Comparison of ENCODE assay signal across 10 cellular contexts in the genomic region with DNA sequence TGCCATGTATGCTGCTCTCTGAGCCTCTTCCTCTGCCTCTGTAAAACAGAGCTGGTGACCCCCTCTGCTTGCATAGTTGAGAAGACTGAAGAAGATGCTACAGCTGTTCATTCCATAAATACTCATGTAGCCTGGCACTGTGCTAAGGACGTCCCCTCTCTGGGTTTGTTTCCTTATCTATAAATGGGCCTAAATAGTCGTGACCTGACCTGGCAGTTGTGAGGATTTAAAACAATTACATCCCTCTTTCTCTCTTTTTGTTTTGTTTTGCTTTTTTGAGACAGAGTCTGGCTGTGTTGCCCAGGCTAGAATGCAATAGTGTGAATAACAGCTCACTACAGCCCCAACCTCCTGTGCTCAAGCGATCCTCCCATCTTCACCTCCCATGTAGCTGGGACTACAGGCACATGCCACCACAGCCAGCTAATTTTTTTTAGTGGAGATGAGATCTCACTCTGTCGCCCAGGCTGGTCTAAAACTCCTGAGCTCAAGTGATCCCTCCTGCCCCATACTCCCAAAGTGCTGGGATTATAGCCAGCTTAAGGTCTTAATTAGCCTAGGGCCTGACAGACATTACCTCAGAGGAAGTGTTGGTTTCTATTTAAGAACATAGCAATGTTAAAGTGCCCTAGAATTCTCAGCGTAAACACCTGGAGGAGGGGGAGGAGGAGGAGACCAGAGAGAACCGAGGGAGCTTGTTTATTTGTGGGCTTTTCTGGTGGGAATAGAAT.
"Had no signal": no experiment of that assay in that cellular context is flagged by ENCODE, and none has a peak within 500 bp of the region (broad histone marks: within the 10 kb centered on the region; RNA-seq: fewer than 3 reads in every experiment).

No MANE protein-coding gene starts in this region.

- H3K4me3 ChIP-seq: breast epithelium, esophagus muscularis mucosa, left lung, ovary had no signal

- H3K27ac ChIP-seq: breast epithelium, esophagus muscularis mucosa, left lung, ovary had no signal

- H3K27me3 ChIP-seq: breast epithelium, esophagus muscularis mucosa, left lung, ovary had no signal

- H3K36me3 ChIP-seq: breast epithelium, esophagus muscularis mucosa, ovary had no signal

- ATAC-seq: activated T-cell treated with anti-CD3 and anti-CD28 coated beads, Interleukin-2, amount 50 U/mL, for 4 hours; T-helper 17 cell had no signal

- H3K27me3 Mint-ChIP-seq: activated naive CD8-positive, alpha-beta T cell treated with anti-CD3 and anti-CD28 coated beads for 36 hours; T-helper 17 cell had no signal

- DNase-seq: activated CD4-positive, alpha-beta T cell treated with anti-CD3 and anti-CD28 coated beads, Interleukin-2, amount 50 U/mL, for 4 hours; activated effector memory CD4-positive, alpha-beta T cell treated with anti-CD3 and anti-CD28 coated beads, Interleukin-2, amount 50 U/mL, for 16 hours; activated naive CD8-positive, alpha-beta T cell treated with anti-CD3 and anti-CD28 coated beads for 36 hours; activated T-cell treated with anti-CD3 and anti-CD28 coated beads, Interleukin-2, amount 50 U/mL, for 4 hours; foreskin fibroblast; left lung; ovary; T-helper 17 cell had no signal

- H3K4me3 Mint-ChIP-seq: activated naive CD8-positive, alpha-beta T cell treated with anti-CD3 and anti-CD28 coated beads for 36 hours; activated T-cell treated with anti-CD3 and anti-CD28 coated beads, Interleukin-2, amount 50 U/mL, for 4 hours; T-helper 17 cell had no signal

- H3K9me3 ChIP-seq: breast epithelium, esophagus muscularis mucosa, left lung, ovary had no signal

- H3K9me3 Mint-ChIP-seq: activated naive CD8-positive, alpha-beta T cell treated with anti-CD3 and anti-CD28 coated beads for 36 hours; activated T-cell treated with anti-CD3 and anti-CD28 coated beads, Interleukin-2, amount 50 U/mL, for 4 hours had no signal

- H3K27ac Mint-ChIP-seq: activated naive CD8-positive, alpha-beta T cell treated with anti-CD3 and anti-CD28 coated beads for 36 hours had no signal
